Comparison of ENCODE assay signal across 26 cellular contexts in the genomic region with DNA sequence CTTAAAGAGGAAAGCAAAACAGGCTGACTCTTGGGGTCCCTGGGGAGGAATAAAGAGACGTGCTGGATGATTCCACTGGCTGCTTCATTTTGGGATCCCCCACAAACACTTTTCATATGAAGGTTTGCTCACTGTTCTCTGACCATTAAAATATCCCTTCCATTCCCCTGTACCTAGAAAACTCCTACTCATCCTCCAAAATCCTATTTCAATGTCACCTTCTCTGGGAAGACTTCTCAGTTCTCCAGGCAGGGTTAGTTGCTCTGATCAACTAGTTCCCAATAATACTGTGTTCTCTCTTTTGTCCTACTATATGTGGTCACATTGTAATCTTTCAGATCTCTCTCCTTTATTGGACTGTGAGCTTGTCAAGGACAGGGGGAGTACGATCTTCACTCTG. TPM values are rescaled to one million over a fixed set of nuclear protein-coding genes. Genes with fewer than 3 reads are reported as not detected.
DNase-seq lines count a peak whose midpoint lies in the region; ATAC-seq and TF ChIP-seq lines count a peak whose summit lies in the region.
"Had no signal": no experiment of that assay in that cellular context is flagged by ENCODE, and none has a peak within 500 bp of the region (broad histone marks: within the 10 kb centered on the region; RNA-seq: fewer than 3 reads in every experiment).

No MANE protein-coding gene starts in this region.

- ATAC-seq in heart left ventricle (no peak), Right ventricle myocardium inferior (no peak), left colon (no peak), GM21360 (IDR thresholded peaks at IDR 0.05; ENCODE audit: unreplicated experiment) (no peak)
- ATAC-seq: activated T-cell treated with anti-CD3 and anti-CD28 coated beads, Interleukin-2, amount 50 U/mL, for 72 hours; left lung had no signal

- H3K4me3 ChIP-seq in heart left ventricle (no peak overlapping the region), tibial nerve (no peak overlapping the region)
- H3K4me3 ChIP-seq: esophagus squamous epithelium, left lung had no signal

- TF ChIP-seq POLR2A in heart left ventricle (IDR thresholded peaks at IDR 0.05): no peak
- TF ChIP-seq POLR2A in tibial nerve (IDR thresholded peaks at IDR 0.05): no peak

- H3K27ac ChIP-seq in heart left ventricle (peak overlapping the region in 10 of 12 donors; percentile 19 to 92 (median 68)), caudate nucleus (ENCODE audit: low read depth, low read length) (peak overlapping the region; percentile 11), tibial nerve (peak overlapping the region in 3 of 4 donors; percentile 5 to 73 (median 56))
- H3K27ac ChIP-seq: KMS-11, left lung, VCaP had no signal

- no peaks in the 10 kb centered on the region for H3K27me3 Mint-ChIP-seq in osteocyte (ENCODE audit: unreplicated experiment)
- H3K27me3 Mint-ChIP-seq: activated CD4-positive, alpha-beta T cell treated with anti-CD3 and anti-CD28 coated beads, Interleukin-2, amount 10 ng/mL, durations not matched to agents 24 days and 14 days; brain had no signal

- 75 to 81% (median 79%) methylated on average over 2 of the region's 2 CpGs for WGBS in heart left ventricle, 4 donors
- WGBS in tibial nerve, 2 donors: 78 to 85% methylated on average over 2 of the region's 2 CpGs

- H3K4me1 ChIP-seq in heart left ventricle (peaks cover 0 to 50% (median 17%) of the 10 kb centered on the region in 12 donors), tibial nerve (peaks cover 0 to 48% (median 6%) of the 10 kb centered on the region in 4 donors)

- peaks cover 51% of the 10 kb centered on the region for H3K36me3 Mint-ChIP-seq in osteocyte (ENCODE audit: unreplicated experiment)
- H3K36me3 Mint-ChIP-seq: CD4-positive, CD25-positive, alpha-beta regulatory T cell; naive B cell had no signal

- intact Hi-C loops in heart left ventricle (cut with DNase I): loop anchor here in 1 of 10 donors (5.0 kb wide), 1 partner anchor 32 kb away; no protein-coding TSS in a partner anchor
- intact Hi-C loops in Right ventricle myocardium inferior (cut with DNase I): loop anchor here (2.0 kb wide), 1 partner anchor 18 kb away; no protein-coding TSS in a partner anchor
- intact Hi-C loops in left colon (cut with DNase I, micrococcal nuclease): no loop called here

- no peak for TF ChIP-seq CTCF in heart left ventricle (IDR thresholded peaks at IDR 0.05)
- TF ChIP-seq CTCF in osteocyte (IDR thresholded peaks at IDR 0.05): no peak
- TF ChIP-seq CTCF in tibial nerve (IDR thresholded peaks at IDR 0.05): no peak

- peaks cover 57% of the 10 kb centered on the region for H3K4me1 Mint-ChIP-seq in osteocyte (ENCODE audit: unreplicated experiment)
- H3K4me1 Mint-ChIP-seq: activated CD4-positive, alpha-beta T cell treated with anti-CD3 and anti-CD28 coated beads, Interleukin-2, amount 10 ng/mL, durations not matched to agents 24 days and 14 days; CD4-positive, CD25-positive, alpha-beta regulatory T cell; naive B cell had no signal

- no peak overlapping the region for H3K4me3 Mint-ChIP-seq in osteocyte (ENCODE audit: unreplicated experiment)
- H3K4me3 Mint-ChIP-seq: activated CD4-positive, alpha-beta T cell treated with anti-CD3 and anti-CD28 coated beads, Interleukin-2, amount 10 ng/mL, durations not matched to agents 24 days and 14 days; activated T-cell treated with anti-CD3 and anti-CD28 coated beads, Interleukin-2, amount 50 U/mL, for 72 hours; CD4-positive, CD25-positive, alpha-beta regulatory T cell; naive B cell; T-helper 2 cell treated with Interferon-gamma antibody and Interleukin-4, amounts not matched to agents 5 μg/mL and 100 μg/mL, for 36 hours had no signal

- H3K27me3 ChIP-seq in heart left ventricle: no peaks in the 10 kb centered on the region
- no peaks in the 10 kb centered on the region for H3K27me3 ChIP-seq in tibial nerve
- H3K27me3 ChIP-seq: esophagus squamous epithelium, left lung had no signal

- no peak for TF ChIP-seq EP300 in tibial nerve (IDR thresholded peaks at IDR 0.05)

- H3K36me3 ChIP-seq in heart left ventricle (peaks cover 0 to 56% (median 40%) of the 10 kb centered on the region in 9 donors), tibial nerve (peaks cover 0 to 58% (median 0%) of the 10 kb centered on the region in 3 donors)

- H3K27ac Mint-ChIP-seq in osteocyte (ENCODE audit: unreplicated experiment): peak overlapping the region; percentile 95
- H3K27ac Mint-ChIP-seq: activated CD4-positive, alpha-beta T cell treated with anti-CD3 and anti-CD28 coated beads, Interleukin-2, amount 10 ng/mL, durations not matched to agents 24 days and 14 days; activated T-cell treated with anti-CD3 and anti-CD28 coated beads, Interleukin-2, amount 50 U/mL, for 72 hours; CD4-positive, CD25-positive, alpha-beta regulatory T cell; naive B cell; T-helper 2 cell treated with Interferon-gamma antibody and Interleukin-4, amounts not matched to agents 5 μg/mL and 100 μg/mL, for 36 hours had no signal

- no peaks in the 10 kb centered on the region for H3K9me3 ChIP-seq in heart left ventricle
- no peaks in the 10 kb centered on the region for H3K9me3 ChIP-seq in tibial nerve
- H3K9me3 ChIP-seq: esophagus squamous epithelium, left lung had no signal

- no peak for DNase-seq in heart left ventricle
- no peak for DNase-seq in Right ventricle myocardium inferior (ENCODE audit: missing footprints)
- no peak for DNase-seq in caudate nucleus (lab: John Stamatoyannopoulos, UW)
- DNase-seq in osteocyte (ENCODE audit: extremely low spot score, unreplicated experiment): peak; percentile 6
- no peak for DNase-seq in tibial nerve (ENCODE audit: low spot score in 2 of 2)
- DNase-seq in left colon: no peak
- no peak for DNase-seq in activated CD8-positive, alpha-beta memory T cell treated with anti-CD3 and anti-CD28 coated beads, Interleukin-2, amount 50 U/mL, for 4 hours
- DNase-seq: 8988T; activated CD4-positive, alpha-beta T cell treated with anti-CD3 and anti-CD28 coated beads, Interleukin-2, amount 10 ng/mL, durations not matched to agents 24 days and 14 days; activated naive CD4-positive, alpha-beta T cell; activated T-cell treated with anti-CD3 and anti-CD28 coated beads, Interleukin-2, amount 50 U/mL, for 72 hours; CD4-positive, CD25-positive, alpha-beta regulatory T cell; esophagus squamous epithelium; foreskin melanocyte; HCEC 1CT; left lung; MM.1S; naive B cell; NCI-H446; NCI-H774; small intestine had no signal

- no peaks in the 10 kb centered on the region for H3K9me3 Mint-ChIP-seq in osteocyte (ENCODE audit: unreplicated experiment)
- H3K9me3 Mint-ChIP-seq: activated CD4-positive, alpha-beta T cell treated with anti-CD3 and anti-CD28 coated beads, Interleukin-2, amount 10 ng/mL, durations not matched to agents 24 days and 14 days; activated T-cell treated with anti-CD3 and anti-CD28 coated beads, Interleukin-2, amount 50 U/mL, for 72 hours; brain; naive B cell; T-helper 2 cell treated with Interferon-gamma antibody and Interleukin-4, amounts not matched to agents 5 μg/mL and 100 μg/mL, for 36 hours had no signal

RNA-seq across cellular contexts. Expression of a gene that starts 19.0 kb away (rescaled TPM):
- total RNA-seq in heart left ventricle (10 to 100 TPM; 31.8 to 73.1 (median 45.0) TPM), Right ventricle myocardium inferior (55.7 TPM), osteocyte (119 and 123 TPM in 2 replicates), tibial nerve (10 to 100 TPM; 29.9 to 86.3 (median 54.8) TPM), left colon (1 to 10 TPM; 1.5 to 3.9 TPM)
- polyA plus RNA-seq in heart left ventricle: 10 to 100 TPM; 18.9 to 32.7 TPM
- total RNA-seq: activated CD4-positive, alpha-beta T cell treated with anti-CD3 and anti-CD28 coated beads, Interleukin-2, amount 10 ng/mL, durations not matched to agents 24 days and 14 days; CD4-positive, CD25-positive, alpha-beta regulatory T cell had no signal
- polyA plus RNA-seq: CD4-positive, CD25-positive, alpha-beta regulatory T cell had no signal

RNA-seq across cellular contexts. Expression of a gene that starts 57.2 kb away (rescaled TPM):
- total RNA-seq in heart left ventricle: 1 to 10 TPM; 2.8 to 5.9 (median 5.1) TPM
- 1 to 10 TPM; 1.7 to 5.5 TPM for polyA plus RNA-seq in heart left ventricle
- 3.7 TPM for total RNA-seq in Right ventricle myocardium inferior
- total RNA-seq in osteocyte: 1.5 and 1.7 TPM in 2 replicates
- 1 to 10 TPM; 1.2 to 9.8 (median 3.0) TPM for total RNA-seq in tibial nerve
- 1 to 10 TPM; 1.4 TPM for total RNA-seq in left colon
- total RNA-seq: activated CD4-positive, alpha-beta T cell treated with anti-CD3 and anti-CD28 coated beads, Interleukin-2, amount 10 ng/mL, durations not matched to agents 24 days and 14 days; CD4-positive, CD25-positive, alpha-beta regulatory T cell had no signal
- polyA plus RNA-seq: CD4-positive, CD25-positive, alpha-beta regulatory T cell had no signal

RNA-seq across cellular contexts. Expression of a gene that starts 57.6 kb away (rescaled TPM):
- 100 to 1,000 TPM in 2 of 9 donors, 10 to 100 TPM in 7; 22.4 to 123 (median 60.3) TPM for total RNA-seq in heart left ventricle
- 100 to 1,000 TPM in 1 of 2 donors, 10 to 100 TPM in 1; 13.3 to 115 TPM for polyA plus RNA-seq in heart left ventricle
- 70.9 TPM for total RNA-seq in Right ventricle myocardium inferior
- total RNA-seq in osteocyte: 8.9 and 12.5 TPM in 2 replicates
- 10 to 100 TPM in 2 of 4 donors, 1 to 10 TPM in 2; 8.8 to 11.1 (median 9.5) TPM for total RNA-seq in tibial nerve
- 1 to 10 TPM; 2.8 to 3.0 TPM for total RNA-seq in left colon
- total RNA-seq: activated CD4-positive, alpha-beta T cell treated with anti-CD3 and anti-CD28 coated beads, Interleukin-2, amount 10 ng/mL, durations not matched to agents 24 days and 14 days; CD4-positive, CD25-positive, alpha-beta regulatory T cell had no signal

Comparison
In these comparisons a context has a peak if more than half of its experiments do, and no peak if none do; other contexts are left out.
1. H3K27ac ChIP-seq: peak in every context shown above with its lines; median percentile 68 in heart left ventricle; 56 in tibial nerve; 11 in caudate nucleus.
2. RNA of a gene that starts 19.0 kb away (total RNA-seq): 119 to 123 TPM in osteocyte, 29.9 to 86.3 TPM in tibial nerve, 55.7 TPM in Right ventricle myocardium inferior (single experiment) and 31.8 to 73.1 TPM in heart left ventricle; 1.5 to 3.9 TPM in left colon; every median in the first group is over 4 times any median in the second.